Comparison of ENCODE assay signal across 18 cellular contexts in genomic region chr1:21891621-21892479, GRCh38.
"Had no signal": no experiment of that assay in that cellular context is flagged by ENCODE, and none has a peak within 500 bp of the region (broad histone marks: within the 10 kb centered on the region; RNA-seq: fewer than 3 reads in every experiment).

No MANE protein-coding gene starts in this region.

- ATAC-seq: activated naive CD8-positive, alpha-beta T cell treated with anti-CD3 and anti-CD28 coated beads, Interleukin-2, amount 50 U/mL, for 24 hours; gastrocnemius medialis; naive thymus-derived CD8-positive, alpha-beta T cell had no signal

- H3K27ac ChIP-seq: colonic mucosa, neutrophil had no signal

- H3K36me3 ChIP-seq: colonic mucosa, neutrophil had no signal

- H3K27me3 ChIP-seq: ascending aorta, colonic mucosa, gastrocnemius medialis, neutrophil had no signal

- H3K4me3 ChIP-seq: ascending aorta, colonic mucosa, gastrocnemius medialis had no signal

- H3K9me3 ChIP-seq: ascending aorta, colonic mucosa, gastrocnemius medialis, neutrophil had no signal

- DNase-seq: activated CD4-positive, alpha-beta T cell treated with anti-CD3 and anti-CD28 coated beads, Interleukin-2, amount 50 U/mL, for 4 hours; activated CD4-positive, CD25-positive, alpha-beta regulatory T cell treated with anti-CD3 and anti-CD28 coated beads, Interleukin-2, amount 50 U/mL, for 72 hours; activated naive CD4-positive, alpha-beta T cell treated with anti-CD3 and anti-CD28 coated beads for 36 hours; activated naive CD8-positive, alpha-beta T cell treated with anti-CD3 and anti-CD28 coated beads, Interleukin-2, amount 50 U/mL, for 24 hours; activated T-cell treated with anti-CD3 and anti-CD28 coated beads for 4 hours; colonic mucosa; gastrocnemius medialis; mesenchymal stem cell; naive thymus-derived CD8-positive, alpha-beta T cell; retina; small intestine; stimulated activated CD4-positive, alpha-beta T cell treated with anti-CD3 and anti-CD28 coated beads, Interleukin-4, amount 100 ng/mL, for 4 hours; stimulated activated CD8-positive, alpha-beta memory T cell treated with anti-CD3 and anti-CD28 coated beads, Interleukin-4, amount 100 ng/mL, for 48 hours; stimulated activated naive CD4-positive, alpha-beta T cell treated with Interleukin-2 at 50 U/mL for 16 hours; T-helper 1 cell; T1000 had no signal
